ENCODE assay signal across 18 cellular contexts in genomic region chr4:100790838-100791615, GRCh38.
DNase-seq lines count a peak whose midpoint lies in the region; ATAC-seq, FAIRE-seq and TF ChIP-seq lines count a peak whose summit lies in the region.
"Had no signal": no experiment of that assay in that cellular context is flagged by ENCODE, and none has a peak within 500 bp of the region (broad histone marks: within the 10 kb centered on the region; RNA-seq: fewer than 3 reads in every experiment).

No MANE protein-coding gene starts in this region.

- H3K4me3 ChIP-seq in iPS-20b (ENCODE audit: low read length) (no peak overlapping the region), small intestine (ENCODE audit: low read depth in 1 of 2, low read length in 2 of 2) (peak overlapping the region in 1 of 2 donors; percentile 10), right cardiac atrium (ENCODE audit: low read length) (no peak overlapping the region)
- H3K4me3 ChIP-seq: GM12878, SJCRH30 had no signal

- intact Hi-C loops in right cardiac atrium (cut with DNase I) = no loop called here

- no peak for TF ChIP-seq CTCF in WTC11 (IDR thresholded peaks at IDR 0.05)
- no peak for TF ChIP-seq CTCF in endothelial cell (IDR thresholded peaks at IDR 0.05; ENCODE audit: unreplicated experiment)

- no peaks in the 10 kb centered on the region for H3K9me3 ChIP-seq in iPS-20b (ENCODE audit: insufficient read depth, low read depth, low read length)
- no peaks in the 10 kb centered on the region for H3K9me3 ChIP-seq in small intestine (ENCODE audit: control insufficient read depth, low read depth)
- no peaks in the 10 kb centered on the region for H3K9me3 ChIP-seq in right cardiac atrium (ENCODE audit: control insufficient read depth, low read length)
- H3K9me3 ChIP-seq: SJCRH30 had no signal

- H3K27ac ChIP-seq in iPS-20b (ENCODE audit: low read length) (no peak overlapping the region), small intestine (ENCODE audit: low read depth in 1 of 2, low read length in 1 of 2) (peak overlapping the region; percentile 56 to 67), right cardiac atrium (ENCODE audit: low read length) (no peak overlapping the region)
- H3K27ac ChIP-seq: SJCRH30 had no signal

- no peak overlapping the region for H3K27ac Mint-ChIP-seq in WTC11
- no peak overlapping the region for H3K27ac Mint-ChIP-seq in endothelial cell (ENCODE audit: unreplicated experiment)
- no peak overlapping the region for H3K27ac Mint-ChIP-seq in activated T-cell treated with anti-CD3 and anti-CD28 coated beads, Interleukin-2, amount 50 U/mL, for 72 hours
- H3K27ac Mint-ChIP-seq: CD4-positive, CD25-positive, alpha-beta regulatory T cell had no signal

- H3K4me3 Mint-ChIP-seq in WTC11 (no peak overlapping the region), endothelial cell (ENCODE audit: unreplicated experiment) (no peak overlapping the region)
- H3K4me3 Mint-ChIP-seq in activated T-cell treated with anti-CD3 and anti-CD28 coated beads, Interleukin-2, amount 50 U/mL, for 72 hours = no peak overlapping the region
- H3K4me3 Mint-ChIP-seq: CD4-positive, CD25-positive, alpha-beta regulatory T cell had no signal

- H3K27me3 ChIP-seq in iPS-20b (ENCODE audit: insufficient read depth, low read length) = no peaks in the 10 kb centered on the region
- H3K27me3 ChIP-seq in small intestine (ENCODE audit: control insufficient read depth in 2 of 2, insufficient read depth in 2 of 2, low read length in 2 of 2) = no peaks in the 10 kb centered on the region
- H3K27me3 ChIP-seq in right cardiac atrium (ENCODE audit: control insufficient read depth, insufficient read depth) = no peaks in the 10 kb centered on the region
- H3K27me3 ChIP-seq: SJCRH30 had no signal

- ATAC-seq in WTC11 (peak; percentile 47), right cardiac atrium (no peak), GM19463 (IDR thresholded peaks at IDR 0.05; ENCODE audit: unreplicated experiment) (no peak)
- no peak for ATAC-seq in activated T-cell treated with anti-CD3 and anti-CD28 coated beads, Interleukin-2, amount 50 U/mL, for 72 hours (replicated peaks in 1 of 2)
- ATAC-seq: GM12878 had no signal

- FAIRE-seq in small intestine (lab: Jason Lieb, UNC) = no peak
- FAIRE-seq: GM12878, RCC 7860 had no signal

- H3K27me3 Mint-ChIP-seq in WTC11 (ENCODE audit: low read depth) (no peaks in the 10 kb centered on the region), endothelial cell (ENCODE audit: unreplicated experiment) (no peaks in the 10 kb centered on the region)
- H3K27me3 Mint-ChIP-seq in activated T-cell treated with anti-CD3 and anti-CD28 coated beads, Interleukin-2, amount 50 U/mL, for 72 hours (ENCODE audit: low read depth) = no peaks in the 10 kb centered on the region

- no peaks in the 10 kb centered on the region; the same call in 1 of the 2 replicates for H3K4me1 ChIP-seq in iPS-20b (ENCODE audit: insufficient read depth, low read length)
- peaks cover 0 to 4% of the 10 kb centered on the region in 2 donors for H3K4me1 ChIP-seq in small intestine (ENCODE audit: control insufficient read depth in 2 of 2, insufficient read depth in 1 of 2, low read depth in 1 of 2, low read length in 1 of 2)
- no peaks in the 10 kb centered on the region for H3K4me1 ChIP-seq in right cardiac atrium (ENCODE audit: control insufficient read depth, insufficient read depth, low read length)

- H3K4me1 Mint-ChIP-seq in WTC11 (peaks cover 27% of the 10 kb centered on the region), endothelial cell (ENCODE audit: unreplicated experiment) (no peaks in the 10 kb centered on the region)
- H3K4me1 Mint-ChIP-seq in activated T-cell treated with anti-CD3 and anti-CD28 coated beads, Interleukin-2, amount 50 U/mL, for 72 hours (ENCODE audit: low read depth) = no peaks in the 10 kb centered on the region
- H3K4me1 Mint-ChIP-seq: CD4-positive, CD25-positive, alpha-beta regulatory T cell had no signal

- no peaks in the 10 kb centered on the region for H3K36me3 Mint-ChIP-seq in WTC11
- H3K36me3 Mint-ChIP-seq in endothelial cell (ENCODE audit: low read depth, unreplicated experiment) = no peaks in the 10 kb centered on the region
- H3K36me3 Mint-ChIP-seq in activated T-cell treated with anti-CD3 and anti-CD28 coated beads, Interleukin-2, amount 50 U/mL, for 72 hours (ENCODE audit: insufficient read depth in 2 of 2) = no peaks in the 10 kb centered on the region
- H3K36me3 Mint-ChIP-seq: CD4-positive, CD25-positive, alpha-beta regulatory T cell had no signal

- H3K36me3 ChIP-seq in iPS-20b (ENCODE audit: insufficient read depth, low read depth, low read length) (no peaks in the 10 kb centered on the region), small intestine (ENCODE audit: control insufficient read depth in 2 of 2, insufficient read depth in 2 of 2, low read length in 2 of 2) (no peaks in the 10 kb centered on the region)
- H3K36me3 ChIP-seq: SJCRH30 had no signal

- H3K9me3 Mint-ChIP-seq in WTC11 (no peaks in the 10 kb centered on the region), endothelial cell (ENCODE audit: unreplicated experiment) (no peaks in the 10 kb centered on the region)
- no peaks in the 10 kb centered on the region for H3K9me3 Mint-ChIP-seq in activated T-cell treated with anti-CD3 and anti-CD28 coated beads, Interleukin-2, amount 50 U/mL, for 72 hours

- DNase-seq in NCI-H1048 (lab: John Stamatoyannopoulos, UW) (peak; percentile 7), WTC11 (ENCODE audit: low spot score) (no peak), small intestine (peak; percentile 87), right cardiac atrium (no peak), endothelial cell (ENCODE audit: low spot score) (no peak)
- no peak for DNase-seq in activated T-cell treated with anti-CD3 and anti-CD28 coated beads, Interleukin-2, amount 50 U/mL, for 72 hours
- DNase-seq: CD4-positive, CD25-positive, alpha-beta regulatory T cell; DMS79; Karpas-422; MV-4-11; NCI-H187; NCI-H2107; NCI-H748 treated with DMSO at 0.1 percent for 48 hours; SJCRH30 had no signal

- 7 to 61% (median 38%) methylated on average over 9 of the region's 9 CpGs for WGBS in small intestine, 3 donors
- 74% methylated on average over 9 of the region's 9 CpGs for WGBS in right cardiac atrium

- POLR2A ChIA-PET in WTC11 (lab: Charles Lee) = no interaction called here

- H3K9ac ChIP-seq in iPS-20b (ENCODE audit: low read depth, low read length) = 0 out of 2 replicates have a peak overlapping the region, but pooled peaks have one; percentile 1

- CTCF ChIA-PET in WTC11 (lab: Charles Lee) = no interaction called here

TF ChIP-seq in WTC11, 78 proteins besides CTCF, POLR2A, EP300 and RAD21 (continues in another document):
- TF ChIP-seq FOXJ3 (CRISPR knock-in tag; IDR thresholded peaks at IDR 0.05; ENCODE audit: borderline replicate concordance) (no peak), HMGA2 (CRISPR knock-in tag; IDR thresholded peaks at IDR 0.05) (no peak), KAT7 (CRISPR knock-in tag; IDR thresholded peaks at IDR 0.05; ENCODE audit: borderline replicate concordance) (no peak), CREM (CRISPR knock-in tag; IDR thresholded peaks at IDR 0.05) (no peak)
- TF ChIP-seq, protein P1, sequence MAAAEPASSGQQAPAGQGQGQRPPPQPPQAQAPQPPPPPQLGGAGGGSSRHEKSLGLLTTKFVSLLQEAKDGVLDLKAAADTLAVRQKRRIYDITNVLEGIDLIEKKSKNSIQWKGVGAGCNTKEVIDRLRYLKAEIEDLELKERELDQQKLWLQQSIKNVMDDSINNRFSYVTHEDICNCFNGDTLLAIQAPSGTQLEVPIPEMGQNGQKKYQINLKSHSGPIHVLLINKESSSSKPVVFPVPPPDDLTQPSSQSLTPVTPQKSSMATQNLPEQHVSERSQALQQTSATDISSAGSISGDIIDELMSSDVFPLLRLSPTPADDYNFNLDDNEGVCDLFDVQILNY (CRISPR knock-in tag; IDR thresholded peaks at IDR 0.05) = no peak
- TF ChIP-seq, protein P2, sequence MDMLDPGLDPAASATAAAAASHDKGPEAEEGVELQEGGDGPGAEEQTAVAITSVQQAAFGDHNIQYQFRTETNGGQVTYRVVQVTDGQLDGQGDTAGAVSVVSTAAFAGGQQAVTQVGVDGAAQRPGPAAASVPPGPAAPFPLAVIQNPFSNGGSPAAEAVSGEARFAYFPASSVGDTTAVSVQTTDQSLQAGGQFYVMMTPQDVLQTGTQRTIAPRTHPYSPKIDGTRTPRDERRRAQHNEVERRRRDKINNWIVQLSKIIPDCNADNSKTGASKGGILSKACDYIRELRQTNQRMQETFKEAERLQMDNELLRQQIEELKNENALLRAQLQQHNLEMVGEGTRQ (CRISPR knock-in tag; IDR thresholded peaks at IDR 0.05) = no peak
- TF ChIP-seq, protein P3, sequence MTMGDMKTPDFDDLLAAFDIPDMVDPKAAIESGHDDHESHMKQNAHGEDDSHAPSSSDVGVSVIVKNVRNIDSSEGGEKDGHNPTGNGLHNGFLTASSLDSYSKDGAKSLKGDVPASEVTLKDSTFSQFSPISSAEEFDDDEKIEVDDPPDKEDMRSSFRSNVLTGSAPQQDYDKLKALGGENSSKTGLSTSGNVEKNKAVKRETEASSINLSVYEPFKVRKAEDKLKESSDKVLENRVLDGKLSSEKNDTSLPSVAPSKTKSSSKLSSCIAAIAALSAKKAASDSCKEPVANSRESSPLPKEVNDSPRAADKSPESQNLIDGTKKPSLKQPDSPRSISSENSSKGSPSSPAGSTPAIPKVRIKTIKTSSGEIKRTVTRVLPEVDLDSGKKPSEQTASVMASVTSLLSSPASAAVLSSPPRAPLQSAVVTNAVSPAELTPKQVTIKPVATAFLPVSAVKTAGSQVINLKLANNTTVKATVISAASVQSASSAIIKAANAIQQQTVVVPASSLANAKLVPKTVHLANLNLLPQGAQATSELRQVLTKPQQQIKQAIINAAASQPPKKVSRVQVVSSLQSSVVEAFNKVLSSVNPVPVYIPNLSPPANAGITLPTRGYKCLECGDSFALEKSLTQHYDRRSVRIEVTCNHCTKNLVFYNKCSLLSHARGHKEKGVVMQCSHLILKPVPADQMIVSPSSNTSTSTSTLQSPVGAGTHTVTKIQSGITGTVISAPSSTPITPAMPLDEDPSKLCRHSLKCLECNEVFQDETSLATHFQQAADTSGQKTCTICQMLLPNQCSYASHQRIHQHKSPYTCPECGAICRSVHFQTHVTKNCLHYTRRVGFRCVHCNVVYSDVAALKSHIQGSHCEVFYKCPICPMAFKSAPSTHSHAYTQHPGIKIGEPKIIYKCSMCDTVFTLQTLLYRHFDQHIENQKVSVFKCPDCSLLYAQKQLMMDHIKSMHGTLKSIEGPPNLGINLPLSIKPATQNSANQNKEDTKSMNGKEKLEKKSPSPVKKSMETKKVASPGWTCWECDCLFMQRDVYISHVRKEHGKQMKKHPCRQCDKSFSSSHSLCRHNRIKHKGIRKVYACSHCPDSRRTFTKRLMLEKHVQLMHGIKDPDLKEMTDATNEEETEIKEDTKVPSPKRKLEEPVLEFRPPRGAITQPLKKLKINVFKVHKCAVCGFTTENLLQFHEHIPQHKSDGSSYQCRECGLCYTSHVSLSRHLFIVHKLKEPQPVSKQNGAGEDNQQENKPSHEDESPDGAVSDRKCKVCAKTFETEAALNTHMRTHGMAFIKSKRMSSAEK (CRISPR knock-in tag; IDR thresholded peaks at IDR 0.05; ENCODE audit: borderline replicate concordance) = no peak

Comparison
In these comparisons a context has a peak if more than half of its experiments do, and no peak if none do; other contexts are left out.
1. DNase-seq: peak in NCI-H1048 (single experiment) and small intestine (single experiment); none in WTC11 (single experiment), right cardiac atrium (0 of 3), endothelial cell (single experiment) and activated T-cell treated with anti-CD3 and anti-CD28 coated beads, Interleukin-2, amount 50 U/mL, for 72 hours (0 of 2).
2. H3K27ac ChIP-seq: peak in small intestine (2 of 2); none in iPS-20b (single experiment) and right cardiac atrium (single experiment).